ENCODE assay signal across 17 cellular contexts in the genomic region with DNA sequence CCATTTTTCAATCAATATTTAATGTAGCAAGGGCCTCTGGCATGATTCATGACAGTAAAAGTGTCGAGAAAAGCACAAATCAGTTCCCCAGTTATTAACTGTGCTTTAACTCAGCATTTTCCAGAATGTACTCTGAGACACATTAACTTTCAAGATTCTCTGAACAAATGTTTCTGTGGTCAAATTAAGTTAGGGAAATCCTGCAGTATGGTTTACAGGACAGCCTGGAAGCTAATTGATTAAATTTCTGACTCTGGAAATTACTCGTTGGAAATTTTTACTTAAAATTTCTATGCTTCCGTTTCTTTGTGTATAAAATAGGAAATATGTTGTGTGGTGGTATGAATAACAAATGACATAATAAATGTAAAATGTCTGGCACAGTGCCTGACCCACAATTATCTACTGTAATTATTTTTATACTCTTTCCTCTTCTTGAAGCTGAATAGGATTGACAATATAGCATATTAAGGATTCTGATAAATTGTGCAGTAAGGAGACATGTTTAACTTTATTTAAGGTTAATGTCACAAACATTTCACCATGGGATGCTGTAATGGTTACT. TPM values are rescaled to one million over a fixed set of nuclear protein-coding genes. Genes with fewer than 3 reads are reported as not detected.
"Had no signal": no experiment of that assay in that cellular context is flagged by ENCODE, and none has a peak within 500 bp of the region (broad histone marks: within the 10 kb centered on the region; RNA-seq: fewer than 3 reads in every experiment).

No MANE protein-coding gene starts in this region.

- H3K4me3 ChIP-seq: esophagus muscularis mucosa, transverse colon had no signal

- H3K4me3 Mint-ChIP-seq: activated B cell treated with CpG ODN at 0.5 μM for 24 hours; activated CD4-positive, alpha-beta T cell treated with anti-CD3 and anti-CD28 coated beads, Interleukin-2, amount 10 ng/mL, durations not matched to agents 24 days and 14 days; dendritic cell treated with granulocyte-macrophage colony-stimulating factor and Interleukin-4, amounts not matched to agents 40 ng/mL and 50 ng/mL, for 4 days; mesothelial cell of epicardium; naive thymus-derived CD4-positive, alpha-beta T cell; stimulated activated effector memory CD8-positive, alpha-beta T cell treated with anti-CD3 and anti-CD28 coated beads, Interleukin-12 subunit alpha, Interleukin-12 subunit beta, amount 100 ng/mL, for 72 hours; T-helper 1 cell treated with Interleukin-12 subunit alpha and Interleukin-12 subunit beta and Interleukin-4 antibody, amounts not matched to agents 30 μg/mL and 1 μg/mL, for 36 hours had no signal

- H3K36me3 Mint-ChIP-seq: stimulated activated effector memory CD8-positive, alpha-beta T cell treated with anti-CD3 and anti-CD28 coated beads, Interleukin-12 subunit alpha, Interleukin-12 subunit beta, amount 100 ng/mL, for 72 hours had no signal

- DNase-seq: activated B cell treated with CpG ODN at 0.5 μM for 24 hours; activated CD4-positive, alpha-beta T cell treated with anti-CD3 and anti-CD28 coated beads, Interleukin-2, amount 10 ng/mL, durations not matched to agents 24 days and 14 days; activated CD8-positive, alpha-beta memory T cell treated with anti-CD3 and anti-CD28 coated beads for 24 hours; activated naive CD4-positive, alpha-beta T cell treated with Interleukin-2 at 50 U/mL for 16 hours; caudate nucleus; kidney; naive thymus-derived CD4-positive, alpha-beta T cell; right cardiac atrium; substantia nigra; transverse colon had no signal

- H3K27ac Mint-ChIP-seq: activated B cell treated with CpG ODN at 0.5 μM for 24 hours; activated CD4-positive, alpha-beta T cell treated with anti-CD3 and anti-CD28 coated beads, Interleukin-2, amount 10 ng/mL, durations not matched to agents 24 days and 14 days; dendritic cell treated with granulocyte-macrophage colony-stimulating factor and Interleukin-4, amounts not matched to agents 40 ng/mL and 50 ng/mL, for 4 days; mesothelial cell of epicardium; naive thymus-derived CD4-positive, alpha-beta T cell; stimulated activated effector memory CD8-positive, alpha-beta T cell treated with anti-CD3 and anti-CD28 coated beads, Interleukin-12 subunit alpha, Interleukin-12 subunit beta, amount 100 ng/mL, for 72 hours; T-helper 1 cell treated with Interleukin-12 subunit alpha and Interleukin-12 subunit beta and Interleukin-4 antibody, amounts not matched to agents 30 μg/mL and 1 μg/mL, for 36 hours had no signal

- ATAC-seq: foreskin keratinocyte; naive thymus-derived CD4-positive, alpha-beta T cell; right cardiac atrium; SK-N-SH treated with all-trans-retinoic acid at 6 μM for 48 hours; stimulated activated effector memory CD8-positive, alpha-beta T cell treated with anti-CD3 and anti-CD28 coated beads, Interleukin-12 subunit alpha, Interleukin-12 subunit beta, amount 100 ng/mL, for 72 hours had no signal

- H3K4me1 Mint-ChIP-seq: activated B cell treated with CpG ODN at 0.5 μM for 24 hours; activated CD4-positive, alpha-beta T cell treated with anti-CD3 and anti-CD28 coated beads, Interleukin-2, amount 10 ng/mL, durations not matched to agents 24 days and 14 days; mesothelial cell of epicardium; naive thymus-derived CD4-positive, alpha-beta T cell; stimulated activated effector memory CD8-positive, alpha-beta T cell treated with anti-CD3 and anti-CD28 coated beads, Interleukin-12 subunit alpha, Interleukin-12 subunit beta, amount 100 ng/mL, for 72 hours had no signal

- H3K27me3 Mint-ChIP-seq: activated CD4-positive, alpha-beta T cell treated with anti-CD3 and anti-CD28 coated beads, Interleukin-2, amount 10 ng/mL, durations not matched to agents 24 days and 14 days; dendritic cell treated with granulocyte-macrophage colony-stimulating factor and Interleukin-4, amounts not matched to agents 40 ng/mL and 50 ng/mL, for 4 days had no signal

- H3K27ac ChIP-seq: esophagus muscularis mucosa, foreskin keratinocyte, transverse colon had no signal

RNA-seq across cellular contexts. Expression of a gene that starts 33.7 kb away (rescaled TPM):
- total RNA-seq: activated B cell treated with CpG ODN at 0.5 μM for 24 hours; activated CD4-positive, alpha-beta T cell treated with anti-CD3 and anti-CD28 coated beads, Interleukin-2, amount 10 ng/mL, durations not matched to agents 24 days and 14 days had no signal
